Comparison of ENCODE assay signal across 1 cellular context in genomic region chr22:19878461-19879247, GRCh38.
TF ChIP-seq lines count a peak whose summit lies in the region.

No MANE protein-coding gene starts in this region.

TF ChIP-seq in WTC11, 78 proteins besides CTCF, POLR2A, EP300 and RAD21 (continued from another document):
- TF ChIP-seq ZNF281 (CRISPR knock-in tag; IDR thresholded peaks at IDR 0.05) = no peak
- no peak for TF ChIP-seq FOXP1 (CRISPR knock-in tag; IDR thresholded peaks at IDR 0.05; ENCODE audit: borderline replicate concordance)
- no peak for TF ChIP-seq E2F1 (CRISPR knock-in tag; IDR thresholded peaks at IDR 0.05)
- no peak for TF ChIP-seq CDX4 (CRISPR knock-in tag; IDR thresholded peaks at IDR 0.05; ENCODE audit: borderline replicate concordance)
- TF ChIP-seq GABPB1 (CRISPR knock-in tag; IDR thresholded peaks at IDR 0.05) = no peak
- no peak for TF ChIP-seq TP53 (CRISPR knock-in tag; IDR thresholded peaks at IDR 0.05)
- TF ChIP-seq FOXP4 (CRISPR knock-in tag; IDR thresholded peaks at IDR 0.05) = no peak
- no peak for TF ChIP-seq NFYB (CRISPR knock-in tag; conservative IDR thresholded peaks at IDR 0.05; ENCODE audit: low read depth)
- TF ChIP-seq TCF7 (CRISPR knock-in tag; IDR thresholded peaks at IDR 0.05; ENCODE audit: low read depth) = no peak
- TF ChIP-seq MXD4 (CRISPR knock-in tag; IDR thresholded peaks at IDR 0.05; ENCODE audit: borderline replicate concordance) = no peak
- no peak for TF ChIP-seq ZBTB21 (CRISPR knock-in tag; IDR thresholded peaks at IDR 0.05; ENCODE audit: borderline replicate concordance)
TF ChIP-seq in WTC11: peak in this region for 0.
